Comparison of ENCODE assay signal across 2 cellular contexts in genomic region chr7:158076215-158076614, GRCh38.
TF ChIP-seq lines count a peak whose summit lies in the region.

No MANE protein-coding gene starts in this region.

TF ChIP-seq in SK-N-SH, 30 proteins besides CTCF, POLR2A, EP300 and RAD21:
- TF ChIP-seq, protein P1, sequence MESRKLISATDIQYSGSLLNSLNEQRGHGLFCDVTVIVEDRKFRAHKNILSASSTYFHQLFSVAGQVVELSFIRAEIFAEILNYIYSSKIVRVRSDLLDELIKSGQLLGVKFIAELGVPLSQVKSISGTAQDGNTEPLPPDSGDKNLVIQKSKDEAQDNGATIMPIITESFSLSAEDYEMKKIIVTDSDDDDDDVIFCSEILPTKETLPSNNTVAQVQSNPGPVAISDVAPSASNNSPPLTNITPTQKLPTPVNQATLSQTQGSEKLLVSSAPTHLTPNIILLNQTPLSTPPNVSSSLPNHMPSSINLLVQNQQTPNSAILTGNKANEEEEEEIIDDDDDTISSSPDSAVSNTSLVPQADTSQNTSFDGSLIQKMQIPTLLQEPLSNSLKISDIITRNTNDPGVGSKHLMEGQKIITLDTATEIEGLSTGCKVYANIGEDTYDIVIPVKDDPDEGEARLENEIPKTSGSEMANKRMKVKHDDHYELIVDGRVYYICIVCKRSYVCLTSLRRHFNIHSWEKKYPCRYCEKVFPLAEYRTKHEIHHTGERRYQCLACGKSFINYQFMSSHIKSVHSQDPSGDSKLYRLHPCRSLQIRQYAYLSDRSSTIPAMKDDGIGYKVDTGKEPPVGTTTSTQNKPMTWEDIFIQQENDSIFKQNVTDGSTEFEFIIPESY (IDR thresholded peaks at IDR 0.05; ENCODE audit: borderline replicate concordance, low read depth), result no peak
- no peak for TF ChIP-seq GATA2 (CRISPR knock-in tag; IDR thresholded peaks at IDR 0.05)
- TF ChIP-seq FOSL2 (IDR thresholded peaks at IDR 0.05; ENCODE audit: borderline replicate concordance, low read depth), result no peak
- no peak for TF ChIP-seq YY1 (IDR thresholded peaks at IDR 0.05; ENCODE audit: low read depth)
- TF ChIP-seq NFIC (IDR thresholded peaks at IDR 0.05; ENCODE audit: borderline replicate concordance), result no peak
- TF ChIP-seq RCOR1 (IDR thresholded peaks at IDR 0.05; ENCODE audit: low read length), result no peak
- no peak for TF ChIP-seq ELF1 (IDR thresholded peaks at IDR 0.05)
- TF ChIP-seq POLR2AphosphoS5 (IDR thresholded peaks at IDR 0.05; ENCODE audit: low read depth, low read length), result no peak
- no peak for TF ChIP-seq JUND (IDR thresholded peaks at IDR 0.05)
- no peak for TF ChIP-seq TAF1 (IDR thresholded peaks at IDR 0.05; ENCODE audit: borderline replicate concordance, low read depth, low read length)
- TF ChIP-seq, protein P2, sequence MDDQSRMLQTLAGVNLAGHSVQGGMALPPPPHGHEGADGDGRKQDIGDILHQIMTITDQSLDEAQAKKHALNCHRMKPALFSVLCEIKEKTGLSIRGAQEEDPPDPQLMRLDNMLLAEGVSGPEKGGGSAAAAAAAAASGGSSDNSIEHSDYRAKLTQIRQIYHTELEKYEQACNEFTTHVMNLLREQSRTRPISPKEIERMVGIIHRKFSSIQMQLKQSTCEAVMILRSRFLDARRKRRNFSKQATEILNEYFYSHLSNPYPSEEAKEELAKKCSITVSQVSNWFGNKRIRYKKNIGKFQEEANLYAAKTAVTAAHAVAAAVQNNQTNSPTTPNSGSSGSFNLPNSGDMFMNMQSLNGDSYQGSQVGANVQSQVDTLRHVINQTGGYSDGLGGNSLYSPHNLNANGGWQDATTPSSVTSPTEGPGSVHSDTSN (IDR thresholded peaks at IDR 0.05), result no peak
- TF ChIP-seq, protein P3, sequence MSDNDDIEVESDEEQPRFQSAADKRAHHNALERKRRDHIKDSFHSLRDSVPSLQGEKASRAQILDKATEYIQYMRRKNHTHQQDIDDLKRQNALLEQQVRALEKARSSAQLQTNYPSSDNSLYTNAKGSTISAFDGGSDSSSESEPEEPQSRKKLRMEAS (IDR thresholded peaks at IDR 0.05; ENCODE audit: low read depth), result no peak
- TF ChIP-seq NRF1 (IDR thresholded peaks at IDR 0.05; ENCODE audit: low read depth, low read length), result no peak
- no peak for TF ChIP-seq TEAD4 (IDR thresholded peaks at IDR 0.05; ENCODE audit: borderline replicate concordance, insufficient read depth)
- no peak for TF ChIP-seq FOXJ3 (CRISPR knock-in tag; IDR thresholded peaks at IDR 0.05)
- TF ChIP-seq RFX5 (IDR thresholded peaks at IDR 0.05; ENCODE audit: low read length), result no peak
- TF ChIP-seq SIN3A (IDR thresholded peaks at IDR 0.05; ENCODE audit: borderline replicate concordance, low read depth, low read length), result no peak

TF ChIP-seq in SK-N-SH treated with all-trans-retinoic acid at 6 μM for 48 hours, 23 proteins besides CTCF, POLR2A, EP300 and RAD21 (continued from another document):
- no peak for TF ChIP-seq TSHZ2 (CRISPR knock-in tag; IDR thresholded peaks at IDR 0.05)
- TF ChIP-seq GLIS3 (CRISPR knock-in tag; IDR thresholded peaks at IDR 0.05), result no peak
- TF ChIP-seq TOX (CRISPR knock-in tag; IDR thresholded peaks at IDR 0.05; ENCODE audit: borderline replicate concordance), result no peak
- no peak for TF ChIP-seq ZNF8 (CRISPR knock-in tag; IDR thresholded peaks at IDR 0.05)
- no peak for TF ChIP-seq CSDC2 (CRISPR knock-in tag; IDR thresholded peaks at IDR 0.05)
- TF ChIP-seq PPARA (CRISPR knock-in tag; IDR thresholded peaks at IDR 0.05; ENCODE audit: borderline replicate concordance), result no peak
